ENCODE assay signal across 12 cellular contexts in the genomic region with DNA sequence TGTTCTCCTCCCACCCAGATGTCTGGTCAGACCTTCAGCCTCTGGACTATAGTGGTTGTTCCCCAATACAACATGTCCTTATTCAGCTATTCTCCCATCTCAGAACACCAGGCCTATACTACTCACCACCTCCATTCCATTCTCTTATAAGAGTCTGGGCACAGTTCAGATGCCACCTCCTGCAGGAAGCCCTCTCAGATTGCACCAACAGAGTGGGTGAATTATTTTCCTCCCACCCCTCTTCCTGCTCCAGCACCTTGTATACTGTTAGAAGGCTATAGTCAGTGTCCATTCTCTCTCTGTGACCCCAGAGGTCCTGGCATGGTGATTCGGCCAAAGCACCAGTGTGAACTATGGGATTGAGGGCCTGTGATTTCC.
"Had no signal": no experiment of that assay in that cellular context is flagged by ENCODE, and none has a peak within 500 bp of the region (broad histone marks: within the 10 kb centered on the region; RNA-seq: fewer than 3 reads in every experiment).

No MANE protein-coding gene starts in this region.

- H3K4me1 ChIP-seq: parathyroid adenoma had no signal

- H3K79me2 ChIP-seq: parathyroid adenoma had no signal

- H3K9ac ChIP-seq: parathyroid adenoma had no signal

- H3K4me3 ChIP-seq: colonic mucosa, lung, sigmoid colon, thyroid gland, vagina had no signal

- DNase-seq: activated CD4-positive, alpha-beta T cell treated with anti-CD3 and anti-CD28 coated beads, Interleukin-2, amount 50 U/mL, for 4 hours; activated naive CD8-positive, alpha-beta T cell treated with anti-CD3 and anti-CD28 coated beads for 36 hours; colonic mucosa; midbrain; sigmoid colon; stimulated activated naive B cell treated with anti-CD40 and anti-IgM and Interleukin-4, amounts not matched to agents 10 μg/mL and 1 μg/mL and 100 μg/mL, for 72 hours; SW 1271; thyroid gland had no signal

- ATAC-seq: left lobe of liver; stimulated activated naive B cell treated with anti-CD40 and anti-IgM and Interleukin-4, amounts not matched to agents 10 μg/mL and 1 μg/mL and 100 μg/mL, for 72 hours had no signal

- H3K36me3 ChIP-seq: colonic mucosa, sigmoid colon, thyroid gland, vagina had no signal

- H2AFZ ChIP-seq: parathyroid adenoma had no signal

- H3K9me3 ChIP-seq: colonic mucosa, sigmoid colon, thyroid gland, vagina had no signal

- H3K27me3 ChIP-seq: colonic mucosa, sigmoid colon, thyroid gland, vagina had no signal

- H3K27ac ChIP-seq: colonic mucosa, parathyroid adenoma, thyroid gland, vagina had no signal
